Comparison of ENCODE assay signal across 7 cellular contexts in genomic region chr12:100716949-100717732, GRCh38.
DNase-seq lines count a peak whose midpoint lies in the region; ATAC-seq and TF ChIP-seq lines count a peak whose summit lies in the region.

No MANE protein-coding gene starts in this region.

- H3K36me3 Mint-ChIP-seq in H9 (ENCODE audit: insufficient read depth in 1 of 3, low read depth in 3 of 3), result no peaks in the 10 kb centered on the region; a peak in 1 of 7 replicates
- H3K36me3 Mint-ChIP-seq in stimulated activated effector memory CD8-positive, alpha-beta T cell treated with anti-CD3 and anti-CD28 coated beads, Interleukin-12 subunit alpha, Interleukin-12 subunit beta, amount 100 ng/mL, for 72 hours, result no peaks in the 10 kb centered on the region
- H3K36me3 Mint-ChIP-seq in activated T-helper 17 cell treated with anti-CD3 and anti-CD28 coated beads, Interleukin-2, amount 50 U/mL, for 72 hours (ENCODE audit: low read depth), result no peaks in the 10 kb centered on the region

- H3K27me3 ChIP-seq in H9 (ENCODE audit: insufficient read depth, low read length), result peaks cover 14% of the 10 kb centered on the region
- H3K27me3 ChIP-seq in WERI-Rb-1 (ENCODE audit: insufficient read depth, low read depth, severe bottlenecking), result no peaks in the 10 kb centered on the region
- peaks cover 44% of the 10 kb centered on the region for H3K27me3 ChIP-seq in iPS-15b (ENCODE audit: control insufficient read depth, insufficient read depth, low read length)

- no peaks in the 10 kb centered on the region for H4K20me1 ChIP-seq in H9 (ENCODE audit: control insufficient read depth, insufficient read depth, insufficient read length)

- no peak overlapping the region for H4K91ac ChIP-seq in H9 (ENCODE audit: insufficient read length, low read depth, low read length)

- H3K79me1 ChIP-seq in H9 (ENCODE audit: insufficient read depth, low read depth, low read length, poor library complexity, severe bottlenecking), result no peaks in the 10 kb centered on the region

- H3K4me1 ChIP-seq in H9 (ENCODE audit: insufficient read depth, low read length), result 0 out of 2 replicates have a peak, but pooled peaks cover 2% of the 10 kb centered on the region
- H3K4me1 ChIP-seq in iPS-15b (ENCODE audit: control insufficient read depth, insufficient read depth, low read length), result no peaks in the 10 kb centered on the region

- no peak overlapping the region for H3K56ac ChIP-seq in H9 (ENCODE audit: insufficient read length, low read depth, low read length)

- H3T11ph ChIP-seq in H9 (ENCODE audit: low read length), result no peak overlapping the region

- H3K4ac ChIP-seq in H9 (ENCODE audit: low read depth, low read length), result no peak overlapping the region

- H2BK20ac ChIP-seq in H9 (ENCODE audit: low read depth, low read length, poor library complexity, severe bottlenecking), result no peak overlapping the region

- peak; percentile 29 for ATAC-seq in stimulated activated effector memory CD8-positive, alpha-beta T cell treated with anti-CD3 and anti-CD28 coated beads, Interleukin-12 subunit alpha, Interleukin-12 subunit beta, amount 100 ng/mL, for 72 hours
- ATAC-seq in activated T-helper 17 cell treated with anti-CD3 and anti-CD28 coated beads, Interleukin-2, amount 50 U/mL, for 72 hours (replicated peaks), result no peak

- H3K9ac ChIP-seq in H9 (ENCODE audit: extremely low read depth, insufficient read length, low read length) (no peak overlapping the region), iPS-15b (ENCODE audit: low read depth, low read length) (peak overlapping the region; percentile 20)

- H2BK15ac ChIP-seq in H9 (ENCODE audit: low read depth, low read length), result no peak overlapping the region

- H3K27me3 Mint-ChIP-seq in H9 (ENCODE audit: low read depth), result peaks cover 55% of the 10 kb centered on the region
- peaks cover 45% of the 10 kb centered on the region for H3K27me3 Mint-ChIP-seq in activated T-helper 17 cell treated with anti-CD3 and anti-CD28 coated beads, Interleukin-2, amount 50 U/mL, for 72 hours

- H2AFZ ChIP-seq in H9 (ENCODE audit: low read length), result no peak overlapping the region

- H3K14ac ChIP-seq in H9 (ENCODE audit: insufficient read depth, low read length), result no peak overlapping the region

- H3K36me3 ChIP-seq in WERI-Rb-1 (no peaks in the 10 kb centered on the region), iPS-15b (ENCODE audit: control insufficient read depth, insufficient read depth, low read length) (no peaks in the 10 kb centered on the region)

- peak overlapping the region; percentile 71 to 83 for H3K4me3 Mint-ChIP-seq in H9
- no peak overlapping the region for H3K4me3 Mint-ChIP-seq in stimulated activated effector memory CD8-positive, alpha-beta T cell treated with anti-CD3 and anti-CD28 coated beads, Interleukin-12 subunit alpha, Interleukin-12 subunit beta, amount 100 ng/mL, for 72 hours
- no peak overlapping the region for H3K4me3 Mint-ChIP-seq in activated T-helper 17 cell treated with anti-CD3 and anti-CD28 coated beads, Interleukin-2, amount 50 U/mL, for 72 hours

- TF ChIP-seq CTCF in H9 (conservative IDR thresholded peaks at IDR 0.05) (no peak), WERI-Rb-1 (IDR thresholded peaks at IDR 0.05; ENCODE audit: low read depth, low read length) (no peak)

- H4K5ac ChIP-seq in H9 (ENCODE audit: insufficient read length, low read depth, low read length), result no peak overlapping the region

- no peak overlapping the region for H2BK12ac ChIP-seq in H9 (ENCODE audit: insufficient read length, low read depth, low read length)

- H2BK120ac ChIP-seq in H9 (ENCODE audit: low read depth, low read length, poor library complexity, severe bottlenecking), result no peak overlapping the region

- H3K18ac ChIP-seq in H9 (ENCODE audit: insufficient read length, low read depth, low read length), result no peak overlapping the region

- peak overlapping the region; percentile 30 for H3K4me2 ChIP-seq in H9 (ENCODE audit: insufficient read depth, insufficient read length, low read length)

- no peak overlapping the region for H3K23ac ChIP-seq in H9 (ENCODE audit: insufficient read length, low read depth, low read length)

- no peaks in the 10 kb centered on the region for H3K23me2 ChIP-seq in H9 (ENCODE audit: insufficient read length, low read depth, low read length, poor library complexity, severe bottlenecking)

- H4K8ac ChIP-seq in H9 (replicated peaks; ENCODE audit: insufficient read length, low read depth, low read length), result no peak overlapping the region

- H3K27ac ChIP-seq in H9 (ENCODE audit: insufficient read length, low read depth, low read length) (no peak overlapping the region), WERI-Rb-1 (no peak overlapping the region)

- H3K4me3 ChIP-seq in WERI-Rb-1 (ENCODE audit: low read depth, low read length) (peak overlapping the region; percentile 60), iPS-15b (ENCODE audit: low read depth, low read length) (peak overlapping the region; percentile 46)

- WGBS in H9 (ENCODE audit: extremely low coverage, insufficient read length, low lambda C conversion rate), result no CpG with 5 or more reads among the region's 100 CpGs

- no peak overlapping the region for H2AK5ac ChIP-seq in H9 (ENCODE audit: insufficient read length, low read length)

- DNase-seq in H9, result peak; percentile 64
- DNase-seq in WERI-Rb-1, result peak; percentile 38
- DNase-seq in stimulated activated effector memory CD8-positive, alpha-beta T cell treated with anti-CD3 and anti-CD28 coated beads, Interleukin-12 subunit alpha, Interleukin-12 subunit beta, amount 100 ng/mL, for 72 hours (ENCODE audit: low spot score in 2 of 2), result no peak
- no peak for DNase-seq in Kasumi-1 (lab: John Stamatoyannopoulos, UW)
- no peak for DNase-seq in NCI-H510A treated with DMSO at 0.1 percent for 48 hours (lab: John Stamatoyannopoulos, UW)

- H3K9me3 ChIP-seq in H9 (ENCODE audit: control insufficient read depth, low read depth, low read length), result no peaks in the 10 kb centered on the region
- peaks cover 3% of the 10 kb centered on the region for H3K9me3 ChIP-seq in WERI-Rb-1 (ENCODE audit: severe bottlenecking)
- H3K9me3 ChIP-seq in iPS-15b (ENCODE audit: control insufficient read depth, insufficient read depth, low read length), result no peaks in the 10 kb centered on the region

- H3K79me2 ChIP-seq in H9 (ENCODE audit: insufficient read depth, low read length), result no peaks in the 10 kb centered on the region

- no peaks in the 10 kb centered on the region for H3K9me3 Mint-ChIP-seq in H9
- H3K9me3 Mint-ChIP-seq in stimulated activated effector memory CD8-positive, alpha-beta T cell treated with anti-CD3 and anti-CD28 coated beads, Interleukin-12 subunit alpha, Interleukin-12 subunit beta, amount 100 ng/mL, for 72 hours, result no peaks in the 10 kb centered on the region
- H3K9me3 Mint-ChIP-seq in activated T-helper 17 cell treated with anti-CD3 and anti-CD28 coated beads, Interleukin-2, amount 50 U/mL, for 72 hours, result no peaks in the 10 kb centered on the region

- peaks cover 29 to 42% of the 10 kb centered on the region in 2 experiments for H3K4me1 Mint-ChIP-seq in H9
- no peaks in the 10 kb centered on the region for H3K4me1 Mint-ChIP-seq in stimulated activated effector memory CD8-positive, alpha-beta T cell treated with anti-CD3 and anti-CD28 coated beads, Interleukin-12 subunit alpha, Interleukin-12 subunit beta, amount 100 ng/mL, for 72 hours
- no peaks in the 10 kb centered on the region for H3K4me1 Mint-ChIP-seq in activated T-helper 17 cell treated with anti-CD3 and anti-CD28 coated beads, Interleukin-2, amount 50 U/mL, for 72 hours

- no peak overlapping the region for H3K27ac Mint-ChIP-seq in H9
- H3K27ac Mint-ChIP-seq in stimulated activated effector memory CD8-positive, alpha-beta T cell treated with anti-CD3 and anti-CD28 coated beads, Interleukin-12 subunit alpha, Interleukin-12 subunit beta, amount 100 ng/mL, for 72 hours, result no peak overlapping the region
- H3K27ac Mint-ChIP-seq in activated T-helper 17 cell treated with anti-CD3 and anti-CD28 coated beads, Interleukin-2, amount 50 U/mL, for 72 hours, result no peak overlapping the region

- no peak overlapping the region for H2BK5ac ChIP-seq in H9 (ENCODE audit: insufficient read length, low read length)

Comparison
In these comparisons a context has a peak if more than half of its experiments do, and no peak if none do; other contexts are left out.
1. DNase-seq: peak in H9 (single experiment) and WERI-Rb-1 (single experiment); none in stimulated activated effector memory CD8-positive, alpha-beta T cell treated with anti-CD3 and anti-CD28 coated beads, Interleukin-12 subunit alpha, Interleukin-12 subunit beta, amount 100 ng/mL, for 72 hours (0 of 2), Kasumi-1 (0 of 2) and NCI-H510A treated with DMSO at 0.1 percent for 48 hours (single experiment).
2. H3K4me3 Mint-ChIP-seq: peak in H9 (2 of 2); none in stimulated activated effector memory CD8-positive, alpha-beta T cell treated with anti-CD3 and anti-CD28 coated beads, Interleukin-12 subunit alpha, Interleukin-12 subunit beta, amount 100 ng/mL, for 72 hours (single experiment) and activated T-helper 17 cell treated with anti-CD3 and anti-CD28 coated beads, Interleukin-2, amount 50 U/mL, for 72 hours (single experiment).